In the genomic region with DNA sequence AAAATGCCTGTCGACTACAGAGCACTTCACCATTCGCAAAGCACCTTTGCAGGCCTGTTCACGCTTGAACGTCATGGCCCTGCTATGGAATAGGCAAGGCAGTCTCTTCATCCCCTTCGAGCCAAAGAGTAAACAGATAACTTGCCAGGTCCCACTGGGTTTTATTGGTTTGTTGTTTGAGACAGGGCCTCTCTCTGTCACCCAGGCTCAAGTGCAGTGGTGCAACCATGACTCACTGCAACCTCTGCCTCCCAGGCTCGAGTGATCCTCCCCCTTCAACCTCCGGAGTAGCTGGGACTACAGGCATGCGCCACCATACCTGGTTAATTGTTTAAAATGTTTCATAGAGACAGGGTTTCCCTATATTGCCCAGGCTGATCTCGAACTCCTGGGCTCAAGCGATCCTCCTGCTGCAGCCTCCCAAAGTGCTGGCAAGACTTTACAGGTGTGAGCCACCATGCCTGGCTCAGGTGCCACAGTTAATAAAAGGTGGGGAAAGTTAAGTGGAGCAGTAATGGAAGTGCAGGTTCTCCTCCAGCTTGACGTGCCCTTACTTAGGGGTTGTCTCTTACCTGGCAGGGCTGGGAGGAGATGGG, we compare ENCODE assay signal across 14 cellular contexts. TPM values are rescaled to one million over a fixed set of nuclear protein-coding genes. Genes with fewer than 3 reads are reported as not detected.
DNase-seq lines count a peak whose midpoint lies in the region; ATAC-seq and TF ChIP-seq lines count a peak whose summit lies in the region.
"Had no signal": no experiment of that assay in that cellular context is flagged by ENCODE, and none has a peak within 500 bp of the region (broad histone marks: within the 10 kb centered on the region; RNA-seq: fewer than 3 reads in every experiment).

No MANE protein-coding gene starts in this region.

- H3K4me3 ChIP-seq in breast epithelium = no peak overlapping the region
- no peak overlapping the region for H3K4me3 ChIP-seq in PC-9
- H3K4me3 ChIP-seq in hepatocyte = no peak overlapping the region
- no peak overlapping the region for H3K4me3 ChIP-seq in ovary

- H4K20me1 ChIP-seq in PC-9 (ENCODE audit: insufficient read depth) (no peaks in the 10 kb centered on the region), hepatocyte (ENCODE audit: insufficient read depth, poor library complexity, severe bottlenecking) (no peaks in the 10 kb centered on the region)

- no peaks in the 10 kb centered on the region for H3K27me3 Mint-ChIP-seq in MCF 10A (ENCODE audit: insufficient read depth, unreplicated experiment)
- H3K27me3 Mint-ChIP-seq: memory B cell had no signal

- DNase-seq in MCF 10A (ENCODE audit: unreplicated experiment) (peak; percentile 90), breast epithelium (ENCODE audit: low spot score in 2 of 2) (no peak), PC-9 (peak in 1 of 2 experiments; percentile 62), hepatocyte (ENCODE audit: low spot score) (peak; percentile 63), ovary (no peak), NCI-H2107 (lab: John Stamatoyannopoulos, UW) (no peak)
- DNase-seq: head of caudate nucleus, NCI-H2081, retina had no signal

- peaks cover 11% of the 10 kb centered on the region for H3K36me3 Mint-ChIP-seq in MCF 10A (ENCODE audit: insufficient read depth, unreplicated experiment)

- no peak for TF ChIP-seq EP300 in ovary (IDR thresholded peaks at IDR 0.05)

- H3K9me3 Mint-ChIP-seq in MCF 10A (ENCODE audit: unreplicated experiment) = no peaks in the 10 kb centered on the region
- H3K9me3 Mint-ChIP-seq: memory B cell had no signal

- POLR2A ChIA-PET in MCF 10A (lab: Yijun Ruan, JAX) (interaction anchor here (0.8 to 3.0 kb wide), 6 partner anchors 14 to 96 kb away, joined by 3 to 13 read pairs (median 4); a partner anchor contains a TSS), PC-9 (lab: Charles Lee; ENCODE audit: unreplicated experiment) (no interaction called here)

- 68% methylated on average over 11 of the region's 11 CpGs for WGBS in hepatocyte (ENCODE audit: low lambda C conversion rate, missing lambda C conversion rate)
- WGBS in ovary, 3 donors = 78 to 86% (median 79%) methylated on average over 11 of the region's 11 CpGs

- H3K4me3 Mint-ChIP-seq in MCF 10A (ENCODE audit: unreplicated experiment) = no peak overlapping the region
- H3K4me3 Mint-ChIP-seq: memory B cell had no signal

- H3K27me3 ChIP-seq in breast epithelium = no peaks in the 10 kb centered on the region
- H3K27me3 ChIP-seq in PC-9 (ENCODE audit: insufficient read depth, low read depth) = no peaks in the 10 kb centered on the region
- no peaks in the 10 kb centered on the region for H3K27me3 ChIP-seq in hepatocyte
- no peaks in the 10 kb centered on the region for H3K27me3 ChIP-seq in ovary

- H3F3A ChIP-seq in PC-9 (ENCODE audit: insufficient read depth, low read depth) = peaks cover 31% of the 10 kb centered on the region; the same call in 1 of the 2 replicates

- H3K27ac Mint-ChIP-seq in MCF 10A (ENCODE audit: low read depth, unreplicated experiment) = no peak overlapping the region
- H3K27ac Mint-ChIP-seq: memory B cell had no signal

- no peaks in the 10 kb centered on the region for H3K4me1 ChIP-seq in breast epithelium
- H3K4me1 ChIP-seq in PC-9 (replicated peaks; ENCODE audit: insufficient read depth) = peaks cover 36% of the 10 kb centered on the region
- H3K4me1 ChIP-seq in hepatocyte (ENCODE audit: insufficient read depth) = peaks cover 12% of the 10 kb centered on the region
- H3K4me1 ChIP-seq in ovary (ENCODE audit: insufficient read depth) = no peaks in the 10 kb centered on the region

- no peaks in the 10 kb centered on the region for H3K9me3 ChIP-seq in breast epithelium
- no peaks in the 10 kb centered on the region for H3K9me3 ChIP-seq in PC-9 (ENCODE audit: insufficient read depth, low read depth)
- H3K9me3 ChIP-seq in hepatocyte (ENCODE audit: low read depth) = no peaks in the 10 kb centered on the region
- H3K9me3 ChIP-seq in ovary = no peaks in the 10 kb centered on the region

- H3K36me3 ChIP-seq in breast epithelium = peaks cover 4% of the 10 kb centered on the region
- peaks cover 33% of the 10 kb centered on the region for H3K36me3 ChIP-seq in PC-9 (ENCODE audit: low read depth)
- H3K36me3 ChIP-seq in hepatocyte (replicated peaks; ENCODE audit: insufficient read depth, low read depth) = no peaks in the 10 kb centered on the region
- no peaks in the 10 kb centered on the region for H3K36me3 ChIP-seq in ovary

- peaks cover 8% of the 10 kb centered on the region for H3K4me1 Mint-ChIP-seq in MCF 10A (ENCODE audit: insufficient read depth, unreplicated experiment)

- no peak for ATAC-seq in HG02938 (IDR thresholded peaks at IDR 0.05; ENCODE audit: unreplicated experiment)
- no peak for ATAC-seq in GM19035 (IDR thresholded peaks at IDR 0.05; ENCODE audit: unreplicated experiment)
- ATAC-seq: Panc1 had no signal

- H3K4me2 ChIP-seq in PC-9 (0 out of 2 replicates have a peak overlapping the region, but pooled peaks have one; percentile 11), hepatocyte (no peak overlapping the region)

- H3K27ac ChIP-seq in breast epithelium = no peak overlapping the region
- H3K27ac ChIP-seq in PC-9 = no peak overlapping the region
- H3K27ac ChIP-seq in hepatocyte = peak overlapping the region; percentile 83
- H3K27ac ChIP-seq in ovary = no peak overlapping the region

- intact Hi-C loops in MCF 10A (cut with micrococcal nuclease) = no loop called here
- intact Hi-C loops in breast epithelium (cut with DNase I; ENCODE audit: low total_unique reads) = no loop called here
- intact Hi-C loops in PC-9 (cut with micrococcal nuclease; ENCODE audit: unreplicated experiment) = no loop called here
- intact Hi-C loops in ovary (cut with DNase I) = no loop called here

- CTCF ChIA-PET in MCF 10A (lab: Yijun Ruan, JAX) = interaction anchor here (0.6 to 1.8 kb wide), 5 partner anchors 20 to 282 kb away, joined by 3 to 4 read pairs (median 4); a partner anchor contains a TSS
- CTCF ChIA-PET in PC-9 (lab: Charles Lee) = no interaction called here

- TF ChIP-seq CTCF in MCF 10A (IDR thresholded peaks at IDR 0.05; ENCODE audit: unreplicated experiment) (no peak), breast epithelium (IDR thresholded peaks at IDR 0.05) (no peak), PC-9 (conservative IDR thresholded peaks at IDR 0.05) (no peak), hepatocyte (IDR thresholded peaks at IDR 0.05; ENCODE audit: poor library complexity) (no peak), ovary (IDR thresholded peaks at IDR 0.05) (no peak)

- no peaks in the 10 kb centered on the region for H3K9me2 ChIP-seq in PC-9 (ENCODE audit: insufficient read depth)
- no peaks in the 10 kb centered on the region for H3K9me2 ChIP-seq in hepatocyte (replicated peaks; ENCODE audit: insufficient read depth)

- H2AFZ ChIP-seq in PC-9 = no peak overlapping the region
- no peak overlapping the region for H2AFZ ChIP-seq in hepatocyte

- TF ChIP-seq POLR2A in breast epithelium (IDR thresholded peaks at IDR 0.05) (no peak), ovary (IDR thresholded peaks at IDR 0.05) (no peak)

- H3K79me2 ChIP-seq in PC-9 (ENCODE audit: low read depth) (peaks cover 31% of the 10 kb centered on the region), hepatocyte (no peaks in the 10 kb centered on the region)

- no TSS peak for BruUV-seq in MCF 10A (replicated peaks; lab: Mats Ljungman, UMichigan)
- no TSS peak for BruUV-seq in PC-9 (replicated peaks; lab: Mats Ljungman, UMichigan)

RNA-seq across cellular contexts. Expression of a gene that starts 9.5 kb away (rescaled TPM):
- total RNA-seq in MCF 10A (2022) (not detected in 2 replicates), breast epithelium (1 to 10 TPM in 2 of 3 donors, not detected in 1; 2.3 to 5.6 TPM), PC-9 (2021) (not detected in 2 replicates), hepatocyte (0.20 and 0.40 TPM in 2 replicates), ovary (under 1 TPM in 6 of 7 donors, not detected in 1; 0.18 to 0.92 (median 0.46) TPM)
- polyA plus RNA-seq in hepatocyte (1.1 and 1.8 TPM in 2 replicates), ovary (1 to 10 TPM in 1 of 2 donors, under 1 TPM in 1; 0.29 to 2.5 TPM)
- total RNA-seq: dermis microvascular lymphatic vessel endothelial cell had no signal

RNA-seq across cellular contexts. Expression of a gene that starts 19.5 kb away (rescaled TPM):
- total RNA-seq in MCF 10A (2022) = 25.2 and 28.7 TPM in 2 replicates
- total RNA-seq in breast epithelium = 10 to 100 TPM; 33.6 to 39.0 (median 35.1) TPM
- total RNA-seq in PC-9 (2021) = 14.8 and 15.1 TPM in 2 replicates
- 28.6 and 29.7 TPM in 2 replicates for total RNA-seq in hepatocyte
- polyA plus RNA-seq in hepatocyte = 30.4 and 44.2 TPM in 2 replicates
- 10 to 100 TPM; 21.2 to 48.0 (median 40.5) TPM for total RNA-seq in ovary
- 10 to 100 TPM; 24.2 to 26.2 TPM for polyA plus RNA-seq in ovary

RNA-seq across cellular contexts. Expression of a gene that starts 33.2 kb away (rescaled TPM):
- 10.5 and 17.8 TPM in 2 replicates for total RNA-seq in MCF 10A (2022)
- 10 to 100 TPM; 19.4 to 95.4 (median 86.3) TPM for total RNA-seq in breast epithelium
- 149 and 154 TPM in 2 replicates for total RNA-seq in PC-9 (2021)
- 37.7 and 47.9 TPM in 2 replicates for total RNA-seq in hepatocyte
- polyA plus RNA-seq in hepatocyte = 39.1 and 43.1 TPM in 2 replicates
- 10 to 100 TPM; 26.7 to 86.0 (median 49.5) TPM for total RNA-seq in ovary
- 10 to 100 TPM; 39.1 to 49.5 TPM for polyA plus RNA-seq in ovary

RNA-seq across cellular contexts. Expression of a gene that starts 49.1 kb away (rescaled TPM):
- 0.19 TPM in 1 of 2 replicates, not detected in the other for total RNA-seq in MCF 10A (2022)
- total RNA-seq in breast epithelium = 1 to 10 TPM in 2 of 3 donors, under 1 TPM in 1; 0.66 to 1.9 (median 1.3) TPM
- total RNA-seq in PC-9 (2021) = 4.9 and 11.6 TPM in 2 replicates
- total RNA-seq in hepatocyte = 0.43 TPM in 1 of 2 replicates, not detected in the other
- 0.70 and 1.2 TPM in 2 replicates for polyA plus RNA-seq in hepatocyte
- total RNA-seq in ovary = 1 to 10 TPM; 2.5 to 8.1 (median 4.5) TPM
- polyA plus RNA-seq in ovary = 1 to 10 TPM; 3.2 to 9.7 TPM

Comparison
In these comparisons a context has a peak if more than half of its experiments do, and no peak if none do; other contexts are left out.
1. DNase-seq: peak in MCF 10A (single experiment) and hepatocyte (single experiment); none in breast epithelium (0 of 2), ovary (0 of 5) and NCI-H2107 (single experiment).